Comparison of ENCODE assay signal across 13 cellular contexts in genomic region chr14:63436286-63437098, GRCh38.
A peak's percentile ranks its signal among the peaks of the same experiment; 100 is the strongest.
DNase-seq lines count a peak whose midpoint lies in the region; ATAC-seq and TF ChIP-seq lines count a peak whose summit lies in the region.
"Had no signal": no experiment of that assay in that cellular context is flagged by ENCODE, and none has a peak within 500 bp of the region (broad histone marks: within the 10 kb centered on the region; RNA-seq: fewer than 3 reads in every experiment).

No MANE protein-coding gene starts in this region.

- TF ChIP-seq CTCF in CD14-positive monocyte (IDR thresholded peaks at IDR 0.05) (no peak), fibroblast of lung (conservative IDR thresholded peaks at IDR 0.05 in 1 of 2, IDR thresholded peaks at IDR 0.05 in 1 of 2; ENCODE audit: low read depth in 1 of 2, low read length in 2 of 2) (no peak), osteoblast (IDR thresholded peaks at IDR 0.05; ENCODE audit: extremely low read depth, low read depth, low read length) (no peak), omental fat pad (IDR thresholded peaks at IDR 0.05) (no peak), Calu3 (IDR thresholded peaks at IDR 0.05; ENCODE audit: unreplicated experiment) (no peak)

- H4K20me1 ChIP-seq in fibroblast of lung (ENCODE audit: control insufficient read depth, extremely low read depth, insufficient read depth, low read length), result no peaks in the 10 kb centered on the region
- peaks cover 7% of the 10 kb centered on the region for H4K20me1 ChIP-seq in osteoblast (ENCODE audit: insufficient read depth, low read length)

- intact Hi-C loops in CD14-positive monocyte (cut with micrococcal nuclease), result no loop called here
- intact Hi-C loops in Calu3 (cut with micrococcal nuclease; ENCODE audit: unreplicated experiment), result loop anchor here (5.0 kb wide), 1 partner anchor 36 kb away; no protein-coding TSS in a partner anchor

- H3K79me2 ChIP-seq in fibroblast of lung (ENCODE audit: control insufficient read depth, insufficient read depth, low read length) (peaks cover 30% of the 10 kb centered on the region), osteoblast (ENCODE audit: insufficient read depth, low read length) (peaks cover 66% of the 10 kb centered on the region)

- BruUV-seq in Calu3 (replicated peaks; lab: Mats Ljungman, UMichigan), result no TSS peak

- peak overlapping the region; percentile 41 for H3K4me2 ChIP-seq in fibroblast of lung (ENCODE audit: extremely low read depth, insufficient read depth, low read length)
- no peak overlapping the region for H3K4me2 ChIP-seq in osteoblast (ENCODE audit: insufficient read depth, low read length)

- no peak for ATAC-seq in omental fat pad (ENCODE audit: low FRiP score)

- H2AFZ ChIP-seq in fibroblast of lung (ENCODE audit: low read length) (no peak overlapping the region), osteoblast (ENCODE audit: low read length) (no peak overlapping the region)

- H3K27me3 Mint-ChIP-seq in CD14-positive monocyte (ENCODE audit: low read depth in 3 of 3) (no peaks in the 10 kb centered on the region), Calu3 (ENCODE audit: unreplicated experiment) (no peaks in the 10 kb centered on the region)

- H3K36me3 Mint-ChIP-seq in CD14-positive monocyte (peaks cover 5 to 6% of the 10 kb centered on the region in 2 donors), Calu3 (ENCODE audit: insufficient read depth, unreplicated experiment) (peaks cover 5% of the 10 kb centered on the region)

- DNase-seq in CD14-positive monocyte (ENCODE audit: low spot score), result no peak
- DNase-seq in OCI-M1 (lab: John Stamatoyannopoulos, UW), result peak; percentile 20
- no peak for DNase-seq in fibroblast of lung (ENCODE audit: low read depth in 2 of 2)
- DNase-seq in osteoblast (ENCODE audit: insufficient read length, low spot score, missing footprints), result no peak
- no peak for DNase-seq in omental fat pad (ENCODE audit: low spot score)
- DNase-seq in hippocampal formation (lab: John Stamatoyannopoulos, UW), result no peak
- DNase-seq in Calu3, result no peak
- no peak for DNase-seq in stimulated activated CD4-positive, alpha-beta T cell treated with anti-CD3 and anti-CD28 coated beads, Interleukin-1b, Interleukin-23, amount 100 ng/mL, for 48 hours
- DNase-seq: activated effector memory CD4-positive, alpha-beta T cell treated with anti-CD3 and anti-CD28 coated beads, Interleukin-2, amount 50 U/mL, for 16 hours; cortex of kidney; stimulated activated CD4-positive, alpha-beta T cell treated with anti-CD3 and anti-CD28 coated beads, Interleukin-4, amount 100 ng/mL, for 4 hours had no signal

- no peaks in the 10 kb centered on the region for H3K9me3 ChIP-seq in fibroblast of lung (ENCODE audit: control insufficient read depth, insufficient read depth, low read depth, low read length)
- H3K9me3 ChIP-seq in osteoblast (ENCODE audit: low read depth, low read length), result no peaks in the 10 kb centered on the region

- H3K9ac ChIP-seq in fibroblast of lung (ENCODE audit: insufficient read depth, low read length), result no peak overlapping the region
- H3K9ac ChIP-seq: BLaER1 treated with 17β-estradiol and CSF1 and Interleukin-3, amounts not matched to agents 10 nM and 100 nM had no signal

- no peaks in the 10 kb centered on the region for H3K9me3 Mint-ChIP-seq in CD14-positive monocyte
- H3K9me3 Mint-ChIP-seq in Calu3 (ENCODE audit: low read depth, unreplicated experiment), result no peaks in the 10 kb centered on the region
- H3K9me3 Mint-ChIP-seq: neural crest cell had no signal

- no peak overlapping the region for H3K4me3 Mint-ChIP-seq in CD14-positive monocyte
- H3K4me3 Mint-ChIP-seq in Calu3 (ENCODE audit: low read depth, unreplicated experiment), result no peak overlapping the region
- H3K4me3 Mint-ChIP-seq: neural crest cell had no signal

- H3K4me3 ChIP-seq in fibroblast of lung (replicated peaks in 1 of 4; ENCODE audit: control extremely low read depth in 1 of 4, insufficient read depth in 1 of 4, low read depth in 3 of 4, low read length in 4 of 4), result no peak overlapping the region
- no peak overlapping the region for H3K4me3 ChIP-seq in osteoblast (ENCODE audit: insufficient read depth, low read length)
- H3K4me3 ChIP-seq: BLaER1 treated with 17β-estradiol and CSF1 and Interleukin-3, amounts not matched to agents 10 nM and 100 nM had no signal

- CTCF ChIA-PET in Calu3 (lab: Charles Lee), result no interaction called here

- peak overlapping the region in 5 of 7 donors; percentile 2 to 69 (median 61) for H3K27ac Mint-ChIP-seq in CD14-positive monocyte
- H3K27ac Mint-ChIP-seq in Calu3 (ENCODE audit: unreplicated experiment), result no peak overlapping the region

- no peaks in the 10 kb centered on the region for H3K36me3 ChIP-seq in fibroblast of lung (ENCODE audit: control insufficient read depth, insufficient read depth, low read length)
- no peaks in the 10 kb centered on the region for H3K36me3 ChIP-seq in osteoblast (ENCODE audit: insufficient read depth, low read length)

- H3K4me1 Mint-ChIP-seq in CD14-positive monocyte (peaks cover 35% of the 10 kb centered on the region), Calu3 (ENCODE audit: low read depth, unreplicated experiment) (peaks cover 42% of the 10 kb centered on the region)

- H3K27me3 ChIP-seq in fibroblast of lung (ENCODE audit: control insufficient read depth, insufficient read depth, low read length) (no peaks in the 10 kb centered on the region), osteoblast (ENCODE audit: insufficient read depth, low read length) (no peaks in the 10 kb centered on the region)
- H3K27me3 ChIP-seq: BLaER1 treated with 17β-estradiol and CSF1 and Interleukin-3, amounts not matched to agents 10 nM and 100 nM had no signal

- H3K4me1 ChIP-seq in fibroblast of lung (ENCODE audit: control insufficient read depth, extremely low read depth, insufficient read depth, low read length), result peaks cover 18% of the 10 kb centered on the region
- peaks cover 38% of the 10 kb centered on the region for H3K4me1 ChIP-seq in osteoblast (ENCODE audit: insufficient read depth, low read length)

- H3K27ac ChIP-seq in fibroblast of lung (ENCODE audit: insufficient read depth, low read length) (peak overlapping the region; percentile 40), osteoblast (ENCODE audit: low read depth, low read length) (peak overlapping the region; percentile 2)
